Comparison of ENCODE assay signal across 37 cellular contexts in the genomic region with DNA sequence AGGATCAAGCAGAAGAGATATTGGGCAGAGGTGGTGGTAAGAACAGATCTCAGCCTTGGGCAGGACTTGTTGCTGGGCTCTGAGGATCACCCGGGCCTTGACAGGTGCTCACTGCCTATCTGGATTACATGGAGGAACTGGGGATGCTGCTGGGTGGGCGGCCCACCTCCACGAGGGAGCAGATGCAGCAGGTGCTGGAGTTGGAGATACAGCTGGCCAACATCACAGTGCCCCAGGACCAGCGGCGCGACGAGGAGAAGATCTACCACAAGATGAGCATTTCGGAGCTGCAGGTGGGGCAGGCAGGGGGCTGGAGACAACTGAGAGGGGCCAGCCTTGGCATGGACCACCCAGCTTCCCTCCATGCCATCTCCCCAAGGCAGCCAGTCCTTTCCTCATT. TPM values are rescaled to one million over a fixed set of nuclear protein-coding genes. Genes with fewer than 3 reads are reported as not detected.
"Had no signal": no experiment of that assay in that cellular context is flagged by ENCODE, and none has a peak within 500 bp of the region (broad histone marks: within the 10 kb centered on the region; RNA-seq: fewer than 3 reads in every experiment).

No MANE protein-coding gene starts in this region.

- DNase-seq: activated B cell treated with CpG ODN at 0.5 μM for 24 hours; activated CD4-positive, alpha-beta memory T cell treated with anti-CD3 and anti-CD28 coated beads for 36 hours; activated CD4-positive, alpha-beta T cell treated with anti-CD3 and anti-CD28 coated beads for 4 hours; activated CD4-positive, alpha-beta T cell treated with anti-CD3 and anti-CD28 coated beads, Interleukin-2, amount 10 ng/mL, durations not matched to agents 24 days and 14 days; activated CD4-positive, alpha-beta T cell treated with anti-CD3 and anti-CD28 coated beads, Interleukin-2, amount 50 U/mL, for 1 hour; activated CD4-positive, alpha-beta T cell treated with anti-CD3 and anti-CD28 coated beads, Interleukin-2, amount 50 U/mL, for 4 hours; activated CD4-positive, CD25-positive, alpha-beta regulatory T cell treated with anti-CD3 and anti-CD28 coated beads, Interleukin-2, amount 50 U/mL, for 72 hours; activated CD8-positive, alpha-beta memory T cell treated with anti-CD3 and anti-CD28 coated beads, Interleukin-2, amount 50 U/mL, for 4 hours; activated CD8-positive, alpha-beta T cell treated with anti-CD3 and anti-CD28 coated beads for 36 hours; activated effector memory CD4-positive, alpha-beta T cell treated with anti-CD3 and anti-CD28 coated beads, Interleukin-2, amount 50 U/mL, for 16 hours; activated gamma-delta T cell treated with Interleukin-2 at 50 U/mL for 16 hours; activated naive CD4-positive, alpha-beta T cell; activated naive CD4-positive, alpha-beta T cell treated with anti-CD3 and anti-CD28 coated beads for 36 hours; activated naive CD4-positive, alpha-beta T cell treated with anti-CD3 and anti-CD28 coated beads, Interleukin-2, amount 50 U/mL, for 16 hours; activated naive CD8-positive, alpha-beta T cell treated with anti-CD3 and anti-CD28 coated beads for 36 hours; activated T-cell treated with anti-CD3 and anti-CD28 coated beads for 4 hours; activated T-cell treated with anti-CD3 and anti-CD28 coated beads, Interleukin-2, amount 50 U/mL, for 1 hour; activated T-cell treated with anti-CD3 and anti-CD28 coated beads, Interleukin-2, amount 50 U/mL, for 4 hours; activated T-cell treated with anti-CD3 and anti-CD28 coated beads, Interleukin-2, amount 50 U/mL, for 72 hours; adrenal gland; amniotic stem cell; body of pancreas; brain microvascular endothelial cell; central memory CD4-positive, alpha-beta T cell; T-helper 1 cell; T-helper 2 cell; T-helper 9 cell had no signal

- H3K27ac ChIP-seq: adrenal gland, body of pancreas, brain microvascular endothelial cell, breast epithelium, VCaP had no signal

- H3K9me3 ChIP-seq: adrenal gland, body of pancreas, breast epithelium had no signal

- H3K9me3 Mint-ChIP-seq: activated B cell treated with CpG ODN at 0.5 μM for 24 hours; activated CD4-positive, alpha-beta memory T cell treated with anti-CD3 and anti-CD28 coated beads for 36 hours; activated CD4-positive, alpha-beta T cell treated with anti-CD3 and anti-CD28 coated beads, Interleukin-2, amount 10 ng/mL, durations not matched to agents 24 days and 14 days; activated CD8-positive, alpha-beta T cell treated with anti-CD3 and anti-CD28 coated beads for 36 hours; activated naive CD4-positive, alpha-beta T cell treated with anti-CD3 and anti-CD28 coated beads for 36 hours; activated naive CD4-positive, alpha-beta T cell treated with anti-CD3 and anti-CD28 coated beads, Interleukin-2, amount 50 U/mL, for 72 hours; activated naive CD8-positive, alpha-beta T cell treated with anti-CD3 and anti-CD28 coated beads for 36 hours; activated T-cell treated with anti-CD3 and anti-CD28 coated beads, Interleukin-2, amount 50 U/mL, for 4 hours; activated T-cell treated with anti-CD3 and anti-CD28 coated beads, Interleukin-2, amount 50 U/mL, for 72 hours; activated T-helper 1 cell treated with anti-CD3 and anti-CD28 coated beads, Interleukin-12 subunit alpha, Interleukin-12 subunit beta, Interleukin-2, Interleukin-4 antibody, amounts not matched to agents 30 ng/mL and 10 ng/mL and 1 ng/mL, durations not matched to agents 14 hours and 24 hours and 36 hours; activated T-helper 17 cell treated with anti-CD3 and anti-CD28 coated beads, Interleukin-2, amount 50 U/mL, for 72 hours; T-helper 1 cell treated with Interleukin-12 subunit alpha and Interleukin-12 subunit beta and Interleukin-4 antibody, amounts not matched to agents 30 μg/mL and 1 μg/mL, for 36 hours; T-helper 2 cell treated with Interferon-gamma antibody and Interleukin-4, amounts not matched to agents 5 μg/mL and 100 μg/mL, for 36 hours had no signal

- H3K36me3 Mint-ChIP-seq: activated CD4-positive, alpha-beta memory T cell treated with anti-CD3 and anti-CD28 coated beads for 36 hours; activated naive CD4-positive, alpha-beta T cell treated with anti-CD3 and anti-CD28 coated beads, Interleukin-2, amount 50 U/mL, for 72 hours; activated naive CD8-positive, alpha-beta T cell treated with anti-CD3 and anti-CD28 coated beads for 36 hours had no signal

- H3K4me1 Mint-ChIP-seq: activated B cell treated with CpG ODN at 0.5 μM for 24 hours; activated CD4-positive, alpha-beta T cell treated with anti-CD3 and anti-CD28 coated beads, Interleukin-2, amount 10 ng/mL, durations not matched to agents 24 days and 14 days; activated naive CD8-positive, alpha-beta T cell treated with anti-CD3 and anti-CD28 coated beads for 36 hours had no signal

- H3K4me1 ChIP-seq: adrenal gland, breast epithelium had no signal

- H3K4me3 ChIP-seq: adrenal gland, body of pancreas, breast epithelium had no signal

- H3K36me3 ChIP-seq: adrenal gland, brain microvascular endothelial cell, breast epithelium had no signal

- H3K4me3 Mint-ChIP-seq: activated B cell treated with CpG ODN at 0.5 μM for 24 hours; activated CD4-positive, alpha-beta memory T cell treated with anti-CD3 and anti-CD28 coated beads for 36 hours; activated CD4-positive, alpha-beta T cell treated with anti-CD3 and anti-CD28 coated beads, Interleukin-2, amount 10 ng/mL, durations not matched to agents 24 days and 14 days; activated CD8-positive, alpha-beta T cell treated with anti-CD3 and anti-CD28 coated beads for 36 hours; activated naive CD4-positive, alpha-beta T cell treated with anti-CD3 and anti-CD28 coated beads for 36 hours; activated naive CD8-positive, alpha-beta T cell treated with anti-CD3 and anti-CD28 coated beads for 36 hours; activated T-cell treated with anti-CD3 and anti-CD28 coated beads, Interleukin-2, amount 50 U/mL, for 4 hours; activated T-cell treated with anti-CD3 and anti-CD28 coated beads, Interleukin-2, amount 50 U/mL, for 72 hours; activated T-helper 1 cell treated with anti-CD3 and anti-CD28 coated beads, Interleukin-12 subunit alpha, Interleukin-12 subunit beta, Interleukin-2, Interleukin-4 antibody, amounts not matched to agents 30 ng/mL and 10 ng/mL and 1 ng/mL, durations not matched to agents 14 hours and 24 hours and 36 hours; activated T-helper 17 cell treated with anti-CD3 and anti-CD28 coated beads, Interleukin-2, amount 50 U/mL, for 72 hours; T-helper 1 cell treated with Interleukin-12 subunit alpha and Interleukin-12 subunit beta and Interleukin-4 antibody, amounts not matched to agents 30 μg/mL and 1 μg/mL, for 36 hours; T-helper 2 cell treated with Interferon-gamma antibody and Interleukin-4, amounts not matched to agents 5 μg/mL and 100 μg/mL, for 36 hours had no signal

- H3K27ac Mint-ChIP-seq: activated B cell treated with CpG ODN at 0.5 μM for 24 hours; activated CD4-positive, alpha-beta memory T cell treated with anti-CD3 and anti-CD28 coated beads for 36 hours; activated CD4-positive, alpha-beta T cell treated with anti-CD3 and anti-CD28 coated beads, Interleukin-2, amount 10 ng/mL, durations not matched to agents 24 days and 14 days; activated CD8-positive, alpha-beta T cell treated with anti-CD3 and anti-CD28 coated beads for 36 hours; activated naive CD4-positive, alpha-beta T cell treated with anti-CD3 and anti-CD28 coated beads for 36 hours; activated naive CD4-positive, alpha-beta T cell treated with anti-CD3 and anti-CD28 coated beads, Interleukin-2, amount 50 U/mL, for 72 hours; activated naive CD8-positive, alpha-beta T cell treated with anti-CD3 and anti-CD28 coated beads for 36 hours; activated T-cell treated with anti-CD3 and anti-CD28 coated beads, Interleukin-2, amount 50 U/mL, for 72 hours; activated T-helper 1 cell treated with anti-CD3 and anti-CD28 coated beads, Interleukin-12 subunit alpha, Interleukin-12 subunit beta, Interleukin-2, Interleukin-4 antibody, amounts not matched to agents 30 ng/mL and 10 ng/mL and 1 ng/mL, durations not matched to agents 14 hours and 24 hours and 36 hours; activated T-helper 17 cell treated with anti-CD3 and anti-CD28 coated beads, Interleukin-2, amount 50 U/mL, for 72 hours; T-helper 1 cell treated with Interleukin-12 subunit alpha and Interleukin-12 subunit beta and Interleukin-4 antibody, amounts not matched to agents 30 μg/mL and 1 μg/mL, for 36 hours; T-helper 2 cell treated with Interferon-gamma antibody and Interleukin-4, amounts not matched to agents 5 μg/mL and 100 μg/mL, for 36 hours had no signal

- H3K27me3 ChIP-seq: adrenal gland, body of pancreas, brain microvascular endothelial cell, breast epithelium had no signal

- ATAC-seq: activated CD8-positive, alpha-beta T cell treated with anti-CD3 and anti-CD28 coated beads for 36 hours; activated naive CD4-positive, alpha-beta T cell treated with anti-CD3 and anti-CD28 coated beads, Interleukin-2, amount 50 U/mL, for 72 hours; activated T-cell treated with anti-CD3 and anti-CD28 coated beads, Interleukin-2, amount 50 U/mL, for 4 hours; activated T-cell treated with anti-CD3 and anti-CD28 coated beads, Interleukin-2, amount 50 U/mL, for 72 hours; activated T-helper 17 cell treated with anti-CD3 and anti-CD28 coated beads, Interleukin-2, amount 50 U/mL, for 72 hours; body of pancreas had no signal

RNA-seq across cellular contexts. Expression of a gene that starts 7.9 kb away (rescaled TPM):
- total RNA-seq: activated B cell treated with CpG ODN at 0.5 μM for 24 hours; activated CD4-positive, alpha-beta memory T cell treated with anti-CD3 and anti-CD28 coated beads for 36 hours; activated CD4-positive, alpha-beta T cell treated with anti-CD3 and anti-CD28 coated beads, Interleukin-2, amount 10 ng/mL, durations not matched to agents 24 days and 14 days; activated CD8-positive, alpha-beta memory T cell treated with anti-CD3 and anti-CD28 coated beads for 36 hours; activated CD8-positive, alpha-beta T cell treated with anti-CD3 and anti-CD28 coated beads for 36 hours; activated naive CD4-positive, alpha-beta T cell treated with anti-CD3 and anti-CD28 coated beads for 36 hours; activated naive CD8-positive, alpha-beta T cell treated with anti-CD3 and anti-CD28 coated beads for 36 hours; activated T-cell treated with anti-CD3 and anti-CD28 coated beads, Interleukin-2, amount 50 U/mL, for 4 hours; activated T-cell treated with anti-CD3 and anti-CD28 coated beads, Interleukin-2, amount 50 U/mL, for 72 hours; activated T-helper 1 cell treated with anti-CD3 and anti-CD28 coated beads, Interleukin-12 subunit alpha, Interleukin-12 subunit beta, Interleukin-2, Interleukin-4 antibody, amounts not matched to agents 30 ng/mL and 10 ng/mL and 1 ng/mL, durations not matched to agents 14 hours and 24 hours and 36 hours; activated T-helper 17 cell treated with anti-CD3 and anti-CD28 coated beads, Interleukin-2, amount 50 U/mL, for 72 hours; aorta; astrocyte; breast epithelium had no signal
- polyA plus RNA-seq: aorta had no signal

RNA-seq across cellular contexts. Expression of a gene that starts 22.3 kb away (rescaled TPM):
- total RNA-seq: activated B cell treated with CpG ODN at 0.5 μM for 24 hours; activated naive CD4-positive, alpha-beta T cell treated with anti-CD3 and anti-CD28 coated beads for 36 hours; activated naive CD8-positive, alpha-beta T cell treated with anti-CD3 and anti-CD28 coated beads for 36 hours; breast epithelium had no signal
- polyA plus RNA-seq: aorta had no signal
